1 cellular context compared by ENCODE assay signal in the genomic region with DNA sequence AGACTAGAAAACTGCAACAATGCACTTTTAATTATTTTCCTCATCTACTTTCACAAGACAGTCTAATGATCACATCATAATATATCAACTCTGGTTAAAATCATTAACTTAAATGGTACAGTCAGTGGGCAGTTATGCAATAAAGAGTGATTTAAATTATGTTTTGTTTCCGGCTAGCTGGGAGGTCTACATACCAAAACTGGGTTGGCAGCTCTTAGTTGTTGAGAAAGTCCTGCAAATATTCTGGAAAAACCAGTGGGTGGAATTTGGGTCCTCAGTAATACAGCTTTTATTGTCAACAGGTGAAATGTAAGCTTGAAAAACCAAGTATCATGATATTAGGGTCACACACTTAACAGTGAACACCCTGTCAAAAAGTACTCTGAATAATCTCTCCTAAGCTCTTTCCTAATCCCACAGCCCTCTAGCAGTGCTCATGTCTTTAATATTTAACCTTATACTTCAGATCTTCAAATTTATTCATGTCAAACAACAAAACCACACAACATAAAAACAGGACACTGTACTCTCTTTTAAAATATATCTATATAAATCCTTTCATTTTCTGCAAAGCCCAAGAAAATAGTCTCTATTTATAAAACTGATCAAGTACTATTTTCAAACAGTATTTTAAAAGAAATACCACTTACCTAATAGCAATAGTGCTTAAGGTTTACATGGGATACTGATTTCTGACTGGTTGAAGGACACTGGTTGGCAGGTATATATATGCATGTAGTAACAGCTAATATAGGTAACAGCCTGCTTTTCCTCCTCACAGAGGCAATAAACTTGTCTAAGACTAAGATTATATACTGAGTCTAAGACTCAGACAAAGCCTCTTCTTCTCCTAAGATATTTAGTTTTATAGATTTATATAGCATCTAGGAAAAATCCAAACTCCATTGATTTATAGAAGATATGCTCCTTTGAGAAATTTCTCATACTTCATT.
TF ChIP-seq lines count a peak whose summit lies in the region.

No MANE protein-coding gene starts in this region.

TF ChIP-seq in A549, 52 proteins besides CTCF, POLR2A, EP300 and RAD21 (continued from another document):
- TF ChIP-seq, protein P1, sequence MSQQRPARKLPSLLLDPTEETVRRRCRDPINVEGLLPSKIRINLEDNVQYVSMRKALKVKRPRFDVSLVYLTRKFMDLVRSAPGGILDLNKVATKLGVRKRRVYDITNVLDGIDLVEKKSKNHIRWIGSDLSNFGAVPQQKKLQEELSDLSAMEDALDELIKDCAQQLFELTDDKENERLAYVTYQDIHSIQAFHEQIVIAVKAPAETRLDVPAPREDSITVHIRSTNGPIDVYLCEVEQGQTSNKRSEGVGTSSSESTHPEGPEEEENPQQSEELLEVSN (IDR thresholded peaks at IDR 0.05; ENCODE audit: borderline replicate concordance, low read depth), result no peak
TF ChIP-seq in A549: peak in this region for 1.
